ENCODE assay signal across 19 cellular contexts in the genomic region with DNA sequence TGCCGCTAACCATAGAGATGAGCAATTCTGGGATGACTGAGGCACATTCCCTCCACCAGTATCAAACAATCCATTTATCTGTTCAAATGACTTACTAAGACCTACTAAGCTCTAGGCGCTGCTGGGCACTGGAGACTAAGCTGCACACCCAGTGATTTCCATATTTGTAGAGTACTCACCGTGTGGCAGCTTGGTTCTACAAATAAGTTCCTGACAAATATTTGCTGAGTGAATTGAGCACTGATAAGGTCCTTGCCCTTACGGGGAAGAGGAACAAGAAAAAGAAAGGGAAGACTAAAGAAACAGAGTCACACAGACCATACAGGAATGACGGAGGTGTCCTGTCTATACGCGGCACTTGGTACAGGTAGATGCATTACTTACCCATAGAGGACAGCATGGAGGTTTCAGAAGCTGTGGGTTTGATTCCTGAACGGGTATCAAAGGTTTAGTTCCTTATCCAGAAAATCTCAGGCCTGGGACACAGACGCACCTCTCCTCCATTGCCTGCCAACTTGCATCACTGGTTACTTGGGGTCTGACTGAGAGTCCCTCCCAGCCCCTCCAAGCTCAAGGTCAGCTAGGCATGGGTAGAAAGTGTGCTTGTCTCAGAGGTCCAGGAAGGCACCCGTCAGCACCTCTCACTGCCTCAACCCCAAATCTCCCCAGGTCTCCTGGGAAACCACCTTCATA.
"Had no signal": no experiment of that assay in that cellular context is flagged by ENCODE, and none has a peak within 500 bp of the region (broad histone marks: within the 10 kb centered on the region; RNA-seq: fewer than 3 reads in every experiment).

No MANE protein-coding gene starts in this region.

- H3K27ac ChIP-seq: Peyer's patch, RWPE1, SK-N-MC, WERI-Rb-1 had no signal

- H3K27me3 Mint-ChIP-seq: activated CD4-positive, alpha-beta T cell treated with anti-CD3 and anti-CD28 coated beads for 36 hours; activated CD8-positive, alpha-beta T cell treated with anti-CD3 and anti-CD28 coated beads for 36 hours; activated naive CD4-positive, alpha-beta T cell treated with anti-CD3 and anti-CD28 coated beads, Interleukin-2, amount 50 U/mL, for 24 hours had no signal

- H3K4me3 ChIP-seq: Peyer's patch, SK-N-MC had no signal

- H3K4me3 Mint-ChIP-seq: activated CD4-positive, alpha-beta T cell treated with anti-CD3 and anti-CD28 coated beads for 36 hours; activated CD8-positive, alpha-beta T cell treated with anti-CD3 and anti-CD28 coated beads for 36 hours; activated naive CD4-positive, alpha-beta T cell treated with anti-CD3 and anti-CD28 coated beads, Interleukin-2, amount 50 U/mL, for 24 hours; brain had no signal

- H3K27me3 ChIP-seq: Peyer's patch had no signal

- H3K9me3 ChIP-seq: Peyer's patch had no signal

- H3K4me1 Mint-ChIP-seq: activated CD4-positive, alpha-beta T cell treated with anti-CD3 and anti-CD28 coated beads for 36 hours; activated naive CD4-positive, alpha-beta T cell treated with anti-CD3 and anti-CD28 coated beads, Interleukin-2, amount 50 U/mL, for 24 hours; brain had no signal

- H3K27ac Mint-ChIP-seq: activated CD4-positive, alpha-beta T cell treated with anti-CD3 and anti-CD28 coated beads for 36 hours; activated CD8-positive, alpha-beta T cell treated with anti-CD3 and anti-CD28 coated beads for 36 hours; activated naive CD4-positive, alpha-beta T cell treated with anti-CD3 and anti-CD28 coated beads, Interleukin-2, amount 50 U/mL, for 24 hours; brain had no signal

- H3K4me1 ChIP-seq: Peyer's patch had no signal

- DNase-seq: activated CD4-positive, alpha-beta T cell treated with anti-CD3 and anti-CD28 coated beads for 36 hours; activated CD8-positive, alpha-beta memory T cell treated with anti-CD3 and anti-CD28 coated beads, Interleukin-2, amount 50 U/mL, for 4 hours; activated CD8-positive, alpha-beta T cell treated with anti-CD3 and anti-CD28 coated beads for 36 hours; aorta; KBM-7; NCI-H1105 treated with DMSO at 0.1 percent for 48 hours; NCI-H146; NCI-H187 treated with DMSO at 0.1 percent for 48 hours; NCI-H2081 treated with DMSO at 0.1 percent for 48 hours; NCI-H446; NCI-H524; Peyer's patch; SHP77 treated with DMSO at 0.1 percent for 48 hours; T-helper 1 cell; WERI-Rb-1 had no signal

- H3K36me3 ChIP-seq: Peyer's patch, WERI-Rb-1 had no signal
